9 cellular contexts compared by ENCODE assay signal in genomic region chr1:90850181-90850924, GRCh38.
DNase-seq lines count a peak whose midpoint lies in the region; ATAC-seq and TF ChIP-seq lines count a peak whose summit lies in the region.
"Had no signal": no experiment of that assay in that cellular context is flagged by ENCODE, and none has a peak within 500 bp of the region (broad histone marks: within the 10 kb centered on the region; RNA-seq: fewer than 3 reads in every experiment).

No MANE protein-coding gene starts in this region.

- peaks cover 15% of the 10 kb centered on the region for H3K4me1 ChIP-seq in lower lobe of right lung

- no peak for DNase-seq in activated naive CD4-positive, alpha-beta T cell treated with anti-CD3 and anti-CD28 coated beads, Interleukin-2, amount 50 U/mL, for 72 hours (ENCODE audit: low spot score in 2 of 2)
- DNase-seq in NCI-H69 (lab: John Stamatoyannopoulos, UW) (peak; percentile 72), chondrocyte (ENCODE audit: low spot score) (no peak), lower lobe of right lung (peak; percentile 56), type B pancreatic cell (ENCODE audit: extremely low spot score, unreplicated experiment) (no peak), cortex of kidney (lab: John Stamatoyannopoulos, UW) (no peak)

- no peaks in the 10 kb centered on the region for H3K9me3 ChIP-seq in lower lobe of right lung

- TF ChIP-seq CTCF in chondrocyte (IDR thresholded peaks at IDR 0.05), result no peak
- TF ChIP-seq CTCF in lower lobe of right lung (IDR thresholded peaks at IDR 0.05), result no peak
- no peak for TF ChIP-seq CTCF in type B pancreatic cell (conservative IDR thresholded peaks at IDR 0.05)

- H3K4me1 Mint-ChIP-seq in activated naive CD4-positive, alpha-beta T cell treated with anti-CD3 and anti-CD28 coated beads, Interleukin-2, amount 50 U/mL, for 24 hours, result peaks cover 13% of the 10 kb centered on the region
- H3K4me1 Mint-ChIP-seq in chondrocyte (ENCODE audit: low read depth), result peaks cover 7% of the 10 kb centered on the region
- H3K4me1 Mint-ChIP-seq in type B pancreatic cell (ENCODE audit: unreplicated experiment), result peaks cover 3% of the 10 kb centered on the region

- H3K27ac ChIP-seq in lower lobe of right lung, result peak overlapping the region; percentile 46
- H3K27ac ChIP-seq: epithelial cell of prostate had no signal

- no peak overlapping the region for H3K27ac Mint-ChIP-seq in activated naive CD4-positive, alpha-beta T cell treated with anti-CD3 and anti-CD28 coated beads, Interleukin-2, amount 50 U/mL, for 24 hours
- H3K27ac Mint-ChIP-seq in activated naive CD4-positive, alpha-beta T cell treated with anti-CD3 and anti-CD28 coated beads, Interleukin-2, amount 50 U/mL, for 72 hours, result no peak overlapping the region
- peak overlapping the region; percentile 62 for H3K27ac Mint-ChIP-seq in chondrocyte (ENCODE audit: unreplicated experiment)
- H3K27ac Mint-ChIP-seq in type B pancreatic cell, result peak overlapping the region; percentile 69

- intact Hi-C loops in lower lobe of right lung (cut with DNase I), result no loop called here

- ATAC-seq in activated naive CD4-positive, alpha-beta T cell treated with anti-CD3 and anti-CD28 coated beads, Interleukin-2, amount 50 U/mL, for 72 hours, result no peak
- peak; percentile 53 to 63 for ATAC-seq in lower lobe of right lung
- no peak for ATAC-seq in HG02981 (IDR thresholded peaks at IDR 0.05; ENCODE audit: unreplicated experiment)

- H3K27me3 Mint-ChIP-seq in activated naive CD4-positive, alpha-beta T cell treated with anti-CD3 and anti-CD28 coated beads, Interleukin-2, amount 50 U/mL, for 24 hours, result peaks cover 41% of the 10 kb centered on the region
- H3K27me3 Mint-ChIP-seq in chondrocyte (ENCODE audit: low read depth), result no peaks in the 10 kb centered on the region
- H3K27me3 Mint-ChIP-seq in type B pancreatic cell, result peaks cover 56% of the 10 kb centered on the region

- H3K9me3 Mint-ChIP-seq in activated naive CD4-positive, alpha-beta T cell treated with anti-CD3 and anti-CD28 coated beads, Interleukin-2, amount 50 U/mL, for 24 hours, result no peaks in the 10 kb centered on the region
- H3K9me3 Mint-ChIP-seq in activated naive CD4-positive, alpha-beta T cell treated with anti-CD3 and anti-CD28 coated beads, Interleukin-2, amount 50 U/mL, for 72 hours, result no peaks in the 10 kb centered on the region
- H3K9me3 Mint-ChIP-seq in chondrocyte (ENCODE audit: low read depth) (no peaks in the 10 kb centered on the region), type B pancreatic cell (no peaks in the 10 kb centered on the region)

- peak overlapping the region; percentile 82 for H3K4me3 Mint-ChIP-seq in activated naive CD4-positive, alpha-beta T cell treated with anti-CD3 and anti-CD28 coated beads, Interleukin-2, amount 50 U/mL, for 24 hours
- peak overlapping the region; percentile 81 for H3K4me3 Mint-ChIP-seq in chondrocyte (ENCODE audit: unreplicated experiment)
- peak overlapping the region; percentile 90 for H3K4me3 Mint-ChIP-seq in type B pancreatic cell

- no peaks in the 10 kb centered on the region for H3K27me3 ChIP-seq in lower lobe of right lung (ENCODE audit: low read depth)

- H3K4me3 ChIP-seq in lower lobe of right lung, result peak overlapping the region; percentile 96

- no peaks in the 10 kb centered on the region for H3K36me3 ChIP-seq in lower lobe of right lung

- H3K36me3 Mint-ChIP-seq in activated naive CD4-positive, alpha-beta T cell treated with anti-CD3 and anti-CD28 coated beads, Interleukin-2, amount 50 U/mL, for 24 hours, result no peaks in the 10 kb centered on the region
- peaks cover 0 to 4% of the 10 kb centered on the region in 2 donors for H3K36me3 Mint-ChIP-seq in activated naive CD4-positive, alpha-beta T cell treated with anti-CD3 and anti-CD28 coated beads, Interleukin-2, amount 50 U/mL, for 72 hours
- H3K36me3 Mint-ChIP-seq in chondrocyte (ENCODE audit: low read depth) (no peaks in the 10 kb centered on the region), type B pancreatic cell (peaks cover 4% of the 10 kb centered on the region)

Comparison
In these comparisons a context has a peak if more than half of its experiments do, and no peak if none do; other contexts are left out.
1. H3K27ac Mint-ChIP-seq: peak in chondrocyte (single experiment) and type B pancreatic cell (single experiment); none in activated naive CD4-positive, alpha-beta T cell treated with anti-CD3 and anti-CD28 coated beads, Interleukin-2, amount 50 U/mL, for 24 hours (single experiment) and activated naive CD4-positive, alpha-beta T cell treated with anti-CD3 and anti-CD28 coated beads, Interleukin-2, amount 50 U/mL, for 72 hours (0 of 2).
2. ATAC-seq: peak in lower lobe of right lung (2 of 2); none in activated naive CD4-positive, alpha-beta T cell treated with anti-CD3 and anti-CD28 coated beads, Interleukin-2, amount 50 U/mL, for 72 hours (0 of 2) and HG02981 (single experiment).
3. DNase-seq: peak in NCI-H69 (single experiment) and lower lobe of right lung (single experiment); none in activated naive CD4-positive, alpha-beta T cell treated with anti-CD3 and anti-CD28 coated beads, Interleukin-2, amount 50 U/mL, for 72 hours (0 of 2), chondrocyte (single experiment), type B pancreatic cell (single experiment) and cortex of kidney (single experiment).
4. Peak in every context shown above with its lines, with median percentiles within 50 percentile points of each other: H3K4me3 Mint-ChIP-seq.